Comparison of ENCODE assay signal across 2 cellular contexts in genomic region chr2:47801118-47801517, GRCh38.
TF ChIP-seq lines count a peak whose summit lies in the region.

No MANE protein-coding gene starts in this region.

TF ChIP-seq in HEK293, 187 proteins besides CTCF, POLR2A, EP300 and RAD21:
- TF ChIP-seq ZNF362 (tag by site-specific recombination; IDR thresholded peaks at IDR 0.05) (peak; percentile 67; the same call in 1 of the 2 replicates), RBAK (tag by site-specific recombination; IDR thresholded peaks at IDR 0.05) (no peak)

TF ChIP-seq in K562, 482 proteins besides CTCF, POLR2A, EP300 and RAD21 (continued from another document):
- TF ChIP-seq ATF4 (CRISPR knock-in tag; IDR thresholded peaks at IDR 0.05): no peak
- TF ChIP-seq, protein P1, sequence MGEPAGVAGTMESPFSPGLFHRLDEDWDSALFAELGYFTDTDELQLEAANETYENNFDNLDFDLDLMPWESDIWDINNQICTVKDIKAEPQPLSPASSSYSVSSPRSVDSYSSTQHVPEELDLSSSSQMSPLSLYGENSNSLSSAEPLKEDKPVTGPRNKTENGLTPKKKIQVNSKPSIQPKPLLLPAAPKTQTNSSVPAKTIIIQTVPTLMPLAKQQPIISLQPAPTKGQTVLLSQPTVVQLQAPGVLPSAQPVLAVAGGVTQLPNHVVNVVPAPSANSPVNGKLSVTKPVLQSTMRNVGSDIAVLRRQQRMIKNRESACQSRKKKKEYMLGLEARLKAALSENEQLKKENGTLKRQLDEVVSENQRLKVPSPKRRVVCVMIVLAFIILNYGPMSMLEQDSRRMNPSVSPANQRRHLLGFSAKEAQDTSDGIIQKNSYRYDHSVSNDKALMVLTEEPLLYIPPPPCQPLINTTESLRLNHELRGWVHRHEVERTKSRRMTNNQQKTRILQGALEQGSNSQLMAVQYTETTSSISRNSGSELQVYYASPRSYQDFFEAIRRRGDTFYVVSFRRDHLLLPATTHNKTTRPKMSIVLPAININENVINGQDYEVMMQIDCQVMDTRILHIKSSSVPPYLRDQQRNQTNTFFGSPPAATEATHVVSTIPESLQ (CRISPR knock-in tag; IDR thresholded peaks at IDR 0.05): no peak
TF ChIP-seq in K562: peak in this region for 1.
